Comparison of ENCODE assay signal across 1 cellular context in the genomic region with DNA sequence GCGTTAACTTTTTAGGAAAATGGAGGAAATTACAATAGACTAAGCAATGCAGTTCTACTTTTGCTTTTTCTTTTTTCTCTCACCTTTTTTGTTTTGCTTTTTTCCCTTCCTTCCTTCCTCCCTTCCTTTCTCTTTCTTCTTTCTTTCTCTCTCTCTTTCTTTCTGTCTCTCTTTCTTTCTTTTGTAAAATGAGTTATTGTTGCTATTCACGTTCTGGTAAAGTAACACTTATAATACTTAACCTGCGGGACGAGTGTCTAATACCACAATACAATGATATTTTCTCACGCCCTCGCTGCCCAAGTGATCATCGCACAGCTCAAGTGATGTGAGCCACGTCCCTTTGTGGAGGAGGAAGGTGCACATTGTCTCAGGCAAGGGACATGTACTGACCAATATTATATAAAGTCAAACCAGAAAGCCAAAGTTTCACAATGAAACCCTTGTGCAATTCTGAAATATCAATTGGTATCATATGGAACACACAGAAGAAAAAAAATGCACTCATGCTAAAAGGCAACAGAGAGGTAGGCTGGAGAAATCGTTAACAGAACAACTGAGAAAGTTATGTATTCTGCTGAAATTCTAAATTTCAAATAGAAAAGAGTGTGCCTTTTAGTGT.
TF ChIP-seq lines count a peak whose summit lies in the region.

No MANE protein-coding gene starts in this region.

TF ChIP-seq in HepG2, 621 proteins besides CTCF, POLR2A, EP300 and RAD21:
- TF ChIP-seq, protein P1, sequence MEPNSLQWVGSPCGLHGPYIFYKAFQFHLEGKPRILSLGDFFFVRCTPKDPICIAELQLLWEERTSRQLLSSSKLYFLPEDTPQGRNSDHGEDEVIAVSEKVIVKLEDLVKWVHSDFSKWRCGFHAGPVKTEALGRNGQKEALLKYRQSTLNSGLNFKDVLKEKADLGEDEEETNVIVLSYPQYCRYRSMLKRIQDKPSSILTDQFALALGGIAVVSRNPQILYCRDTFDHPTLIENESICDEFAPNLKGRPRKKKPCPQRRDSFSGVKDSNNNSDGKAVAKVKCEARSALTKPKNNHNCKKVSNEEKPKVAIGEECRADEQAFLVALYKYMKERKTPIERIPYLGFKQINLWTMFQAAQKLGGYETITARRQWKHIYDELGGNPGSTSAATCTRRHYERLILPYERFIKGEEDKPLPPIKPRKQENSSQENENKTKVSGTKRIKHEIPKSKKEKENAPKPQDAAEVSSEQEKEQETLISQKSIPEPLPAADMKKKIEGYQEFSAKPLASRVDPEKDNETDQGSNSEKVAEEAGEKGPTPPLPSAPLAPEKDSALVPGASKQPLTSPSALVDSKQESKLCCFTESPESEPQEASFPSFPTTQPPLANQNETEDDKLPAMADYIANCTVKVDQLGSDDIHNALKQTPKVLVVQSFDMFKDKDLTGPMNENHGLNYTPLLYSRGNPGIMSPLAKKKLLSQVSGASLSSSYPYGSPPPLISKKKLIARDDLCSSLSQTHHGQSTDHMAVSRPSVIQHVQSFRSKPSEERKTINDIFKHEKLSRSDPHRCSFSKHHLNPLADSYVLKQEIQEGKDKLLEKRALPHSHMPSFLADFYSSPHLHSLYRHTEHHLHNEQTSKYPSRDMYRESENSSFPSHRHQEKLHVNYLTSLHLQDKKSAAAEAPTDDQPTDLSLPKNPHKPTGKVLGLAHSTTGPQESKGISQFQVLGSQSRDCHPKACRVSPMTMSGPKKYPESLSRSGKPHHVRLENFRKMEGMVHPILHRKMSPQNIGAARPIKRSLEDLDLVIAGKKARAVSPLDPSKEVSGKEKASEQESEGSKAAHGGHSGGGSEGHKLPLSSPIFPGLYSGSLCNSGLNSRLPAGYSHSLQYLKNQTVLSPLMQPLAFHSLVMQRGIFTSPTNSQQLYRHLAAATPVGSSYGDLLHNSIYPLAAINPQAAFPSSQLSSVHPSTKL (CRISPR knock-in tag; IDR thresholded peaks at IDR 0.05): no peak
- TF ChIP-seq MXI1 (IDR thresholded peaks at IDR 0.05; ENCODE audit: borderline replicate concordance, low read depth, low read length) (no peak), DBP (CRISPR knock-in tag; IDR thresholded peaks at IDR 0.05; ENCODE audit: not compliant biosample characterization) (no peak), GATAD2A (CRISPR knock-in tag; IDR thresholded peaks at IDR 0.05) (no peak), ZSCAN20 (CRISPR knock-in tag; IDR thresholded peaks at IDR 0.05; ENCODE audit: borderline replicate concordance) (no peak), CEBPB (IDR thresholded peaks at IDR 0.05; ENCODE audit: borderline replicate concordance, low read depth, low read length) (no peak), TERF1 (CRISPR knock-in tag; IDR thresholded peaks at IDR 0.05) (no peak), ZNF792 (CRISPR knock-in tag; IDR thresholded peaks at IDR 0.05) (no peak), ZNF121 (CRISPR knock-in tag; IDR thresholded peaks at IDR 0.05) (no peak), SRY (CRISPR knock-in tag; IDR thresholded peaks at IDR 0.05) (no peak), ISL2 (CRISPR knock-in tag; IDR thresholded peaks at IDR 0.05) (no peak), NFE2L1 (CRISPR knock-in tag; IDR thresholded peaks at IDR 0.05; ENCODE audit: borderline replicate concordance) (no peak), SKI (IDR thresholded peaks at IDR 0.05; ENCODE audit: partially characterized antibody) (no peak), KDM3A (CRISPR knock-in tag; IDR thresholded peaks at IDR 0.05; ENCODE audit: low read depth) (no peak), ZNF883 (CRISPR knock-in tag; IDR thresholded peaks at IDR 0.05; ENCODE audit: not compliant biosample characterization) (no peak), ZFP91 (CRISPR knock-in tag; IDR thresholded peaks at IDR 0.05; ENCODE audit: borderline replicate concordance) (no peak)
- TF ChIP-seq, protein P2, sequence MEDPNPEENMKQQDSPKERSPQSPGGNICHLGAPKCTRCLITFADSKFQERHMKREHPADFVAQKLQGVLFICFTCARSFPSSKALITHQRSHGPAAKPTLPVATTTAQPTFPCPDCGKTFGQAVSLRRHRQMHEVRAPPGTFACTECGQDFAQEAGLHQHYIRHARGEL (CRISPR knock-in tag; IDR thresholded peaks at IDR 0.05): no peak
TF ChIP-seq in HepG2: peak in this region for 0.
